In genomic region chrX:42804524-42804923, GRCh38 we compare ENCODE assay signal across 1 cellular context.
TF ChIP-seq lines count a peak whose summit lies in the region.

No MANE protein-coding gene starts in this region.

TF ChIP-seq in GM23338, 12 proteins besides CTCF, POLR2A, EP300 and RAD21:
- peak; percentile 53; the same call in 1 of the 2 replicates for TF ChIP-seq ZNF462 (CRISPR knock-in tag; IDR thresholded peaks at IDR 0.05)
- TF ChIP-seq CREB1 (CRISPR knock-in tag; IDR thresholded peaks at IDR 0.05; ENCODE audit: low read depth) = no peak
- no peak for TF ChIP-seq EZH2 (IDR thresholded peaks at IDR 0.05; ENCODE audit: low read depth, unreplicated experiment)
- no peak; the same call in 1 of the 2 replicates for TF ChIP-seq NANOG (IDR thresholded peaks at IDR 0.05; ENCODE audit: borderline replicate concordance)
